In the genomic region with DNA sequence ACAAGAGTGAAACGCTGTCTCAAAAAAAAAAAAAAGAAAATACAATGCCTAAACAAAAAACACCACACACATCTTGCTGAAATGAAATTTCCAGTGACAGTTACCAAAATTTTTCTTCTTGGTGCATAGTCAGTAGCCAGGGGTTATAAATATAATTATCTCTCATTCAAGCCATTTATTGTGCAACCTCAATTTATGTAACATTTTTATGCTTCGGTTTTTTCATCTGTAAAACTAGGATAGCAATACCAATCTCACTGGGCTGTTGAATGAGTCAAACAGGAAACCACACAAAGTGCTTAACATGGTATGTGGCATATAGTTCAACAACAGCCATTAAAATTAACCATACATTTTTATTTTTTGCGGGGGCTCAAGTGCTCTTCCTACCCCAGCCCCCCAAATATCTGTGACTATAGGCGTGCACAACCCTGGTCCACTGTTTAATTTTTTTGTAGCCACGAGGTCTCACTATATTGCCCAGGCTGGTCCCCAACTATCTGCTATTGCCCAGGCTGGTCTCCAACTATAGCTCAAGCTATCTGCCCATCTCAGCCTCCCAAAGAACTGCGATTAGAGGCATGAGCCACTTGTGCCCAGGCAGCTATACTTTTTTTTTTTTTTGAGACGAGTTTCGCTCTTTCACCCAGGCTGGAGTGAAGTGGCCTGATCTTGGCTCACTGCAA, we compare ENCODE assay signal across 9 cellular contexts. TPM values are rescaled to one million over a fixed set of nuclear protein-coding genes. Genes with fewer than 3 reads are reported as not detected.
DNase-seq lines count a peak whose midpoint lies in the region; ATAC-seq and TF ChIP-seq lines count a peak whose summit lies in the region.
"Had no signal": no experiment of that assay in that cellular context is flagged by ENCODE, and none has a peak within 500 bp of the region (broad histone marks: within the 10 kb centered on the region; RNA-seq: fewer than 3 reads in every experiment).

No MANE protein-coding gene starts in this region.

- peak; percentile 59 to 64 for ATAC-seq in activated T-cell treated with anti-CD3 and anti-CD28 coated beads, Interleukin-2, amount 50 U/mL, for 72 hours (replicated peaks in 1 of 2)
- ATAC-seq in GM21423 (IDR thresholded peaks at IDR 0.05; ENCODE audit: unreplicated experiment): no peak

- peaks cover 15 to 16% of the 10 kb centered on the region in 2 donors for H3K36me3 Mint-ChIP-seq in activated T-cell treated with anti-CD3 and anti-CD28 coated beads, Interleukin-2, amount 50 U/mL, for 72 hours (ENCODE audit: insufficient read depth in 2 of 2)

- no peaks in the 10 kb centered on the region for H3K27me3 ChIP-seq in esophagus muscularis mucosa

- H3K36me3 ChIP-seq in esophagus muscularis mucosa: peaks cover 14 to 36% (median 33%) of the 10 kb centered on the region in 4 donors

- TF ChIP-seq CTCF in esophagus muscularis mucosa (IDR thresholded peaks at IDR 0.05): no peak

- peak overlapping the region; percentile 88 for H3K27ac Mint-ChIP-seq in activated T-cell treated with anti-CD3 and anti-CD28 coated beads, Interleukin-2, amount 50 U/mL, for 72 hours

- peaks cover 36% of the 10 kb centered on the region for H3K4me1 Mint-ChIP-seq in activated T-cell treated with anti-CD3 and anti-CD28 coated beads, Interleukin-2, amount 50 U/mL, for 72 hours (ENCODE audit: low read depth)

- H3K27ac ChIP-seq in esophagus muscularis mucosa (replicated peaks in 1 of 4): no peak overlapping the region

- H3K4me1 ChIP-seq in esophagus muscularis mucosa: peaks cover 17 to 35% (median 28%) of the 10 kb centered on the region in 4 donors

- intact Hi-C loops in esophagus muscularis mucosa (cut with DNase I): no loop called here

- DNase-seq in EL (peak; percentile 74), KG1 (lab: John Stamatoyannopoulos, UW) (peak; percentile 7), kidney tubule cell (ENCODE audit: low spot score) (peak; percentile 20), NCI-H2227 treated with DMSO at 0.1 percent for 48 hours (lab: John Stamatoyannopoulos, UW) (no peak), cerebellum (ENCODE audit: low spot score) (no peak), esophagus muscularis mucosa (ENCODE audit: extremely low spot score) (no peak)
- peak in 1 of 2 donors; percentile 18 for DNase-seq in activated T-cell treated with anti-CD3 and anti-CD28 coated beads, Interleukin-2, amount 50 U/mL, for 72 hours
- DNase-seq: RPMI8226 had no signal

- no peak overlapping the region for H3K4me3 ChIP-seq in esophagus muscularis mucosa

- no peaks in the 10 kb centered on the region for H3K9me3 Mint-ChIP-seq in activated T-cell treated with anti-CD3 and anti-CD28 coated beads, Interleukin-2, amount 50 U/mL, for 72 hours

- no peaks in the 10 kb centered on the region for H3K9me3 ChIP-seq in esophagus muscularis mucosa

- no peak for TF ChIP-seq EP300 in esophagus muscularis mucosa (IDR thresholded peaks at IDR 0.05)

- TF ChIP-seq POLR2A in esophagus muscularis mucosa (IDR thresholded peaks at IDR 0.05; ENCODE audit: low read depth): no peak

- WGBS in esophagus muscularis mucosa: 74% methylated on average over 8 of the region's 8 CpGs

- H3K4me3 Mint-ChIP-seq in activated T-cell treated with anti-CD3 and anti-CD28 coated beads, Interleukin-2, amount 50 U/mL, for 72 hours: peak overlapping the region; percentile 79 to 98

- H3K27me3 Mint-ChIP-seq in activated T-cell treated with anti-CD3 and anti-CD28 coated beads, Interleukin-2, amount 50 U/mL, for 72 hours (ENCODE audit: low read depth): no peaks in the 10 kb centered on the region

RNA-seq across cellular contexts. Expression of gene COG4, which starts 2.6 kb away (rescaled TPM):
- total RNA-seq in activated T-cell treated with anti-CD3 and anti-CD28 coated beads, Interleukin-2, amount 50 U/mL, for 72 hours: 10 to 100 TPM; 30.2 to 53.4 TPM
- total RNA-seq in cerebellum (37.2 TPM), esophagus muscularis mucosa (10 to 100 TPM; 30.6 to 40.0 (median 35.8) TPM)

RNA-seq across cellular contexts. Expression of gene SF3B3, which starts 2.9 kb away (rescaled TPM):
- total RNA-seq in activated T-cell treated with anti-CD3 and anti-CD28 coated beads, Interleukin-2, amount 50 U/mL, for 72 hours: 100 to 1,000 TPM; 302 to 309 TPM
- total RNA-seq in cerebellum (121 TPM), esophagus muscularis mucosa (10 to 100 TPM; 51.1 to 90.6 (median 66.2) TPM)

Comparison
In these comparisons a context has a peak if more than half of its experiments do, and no peak if none do; other contexts are left out.
1. DNase-seq: peak in EL (single experiment), KG1 (single experiment) and kidney tubule cell (single experiment); none in NCI-H2227 treated with DMSO at 0.1 percent for 48 hours (single experiment), cerebellum (single experiment) and esophagus muscularis mucosa (single experiment).